Comparison of ENCODE assay signal across 9 cellular contexts in the genomic region with DNA sequence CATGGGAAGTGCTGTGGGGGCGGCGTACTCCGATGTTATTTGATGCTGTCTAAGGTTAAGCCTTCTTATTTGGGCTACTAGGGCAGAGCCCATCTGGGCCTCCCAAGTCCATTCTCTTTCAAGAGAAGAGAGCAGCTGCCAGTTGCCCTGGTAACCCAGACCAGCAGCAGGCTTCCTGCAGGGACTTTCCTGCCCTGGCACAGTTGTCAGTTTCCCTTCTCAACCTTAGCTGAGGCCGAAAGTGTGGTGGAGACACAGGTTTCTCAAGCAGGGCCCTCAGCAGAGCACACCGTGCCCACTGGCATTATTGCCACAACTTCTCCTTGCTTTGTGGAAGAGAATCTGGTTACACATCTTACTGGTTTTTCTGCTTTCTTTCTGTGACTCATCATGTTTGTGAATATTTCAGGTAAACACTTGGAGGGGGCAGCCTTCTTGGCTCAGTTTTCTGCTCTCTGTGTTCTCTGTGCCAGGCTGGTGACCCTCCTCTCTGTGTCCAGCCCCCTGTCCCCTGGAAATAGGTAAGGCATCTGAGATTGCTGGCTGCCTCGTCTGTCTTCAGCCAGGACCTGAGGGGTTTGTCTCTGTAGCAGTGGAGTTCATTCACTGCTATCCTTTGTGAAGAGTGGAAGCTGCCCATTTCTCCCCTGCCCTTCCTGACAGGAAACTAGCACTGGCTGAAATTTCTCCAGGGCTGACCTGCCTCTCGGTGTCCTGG.
A peak's percentile ranks its signal among the peaks of the same experiment; 100 is the strongest.
DNase-seq lines count a peak whose midpoint lies in the region; ATAC-seq and TF ChIP-seq lines count a peak whose summit lies in the region.
"Had no signal": no experiment of that assay in that cellular context is flagged by ENCODE, and none has a peak within 500 bp of the region (broad histone marks: within the 10 kb centered on the region; RNA-seq: fewer than 3 reads in every experiment).

No MANE protein-coding gene starts in this region.

- H3K4me1 Mint-ChIP-seq in activated CD4-positive, alpha-beta T cell treated with anti-CD3 and anti-CD28 coated beads for 36 hours = peaks cover 72% of the 10 kb centered on the region
- peaks cover 56% of the 10 kb centered on the region for H3K4me1 Mint-ChIP-seq in neural progenitor cell

- H3K27me3 Mint-ChIP-seq in activated CD4-positive, alpha-beta T cell treated with anti-CD3 and anti-CD28 coated beads for 36 hours = no peaks in the 10 kb centered on the region
- H3K27me3 Mint-ChIP-seq in neural progenitor cell (ENCODE audit: insufficient read depth, low read depth) = peaks cover 5% of the 10 kb centered on the region

- POLR2A ChIA-PET in activated CD4-positive, alpha-beta T cell treated with anti-CD3 and anti-CD28 coated beads for 36 hours (lab: Charles Lee) = no interaction called here
- POLR2A ChIA-PET in PC-3 (lab: Charles Lee; ENCODE audit: unreplicated experiment) = no interaction called here

- no peak for TF ChIP-seq CTCF in PC-3 (conservative IDR thresholded peaks at IDR 0.05; ENCODE audit: low read depth, low read length)
- TF ChIP-seq CTCF in body of pancreas (IDR thresholded peaks at IDR 0.05) = no peak
- TF ChIP-seq CTCF in neural progenitor cell (IDR thresholded peaks at IDR 0.05) = no peak
- no peak for TF ChIP-seq CTCF in ascending aorta (IDR thresholded peaks at IDR 0.05)

- TF ChIP-seq POLR2A in body of pancreas (IDR thresholded peaks at IDR 0.05) = no peak

- H3K27me3 ChIP-seq in PC-3 (ENCODE audit: low read length) (no peaks in the 10 kb centered on the region), body of pancreas (no peaks in the 10 kb centered on the region), neural progenitor cell (no peaks in the 10 kb centered on the region), MG63 (no peaks in the 10 kb centered on the region), ascending aorta (no peaks in the 10 kb centered on the region)

- H4K20me1 ChIP-seq in PC-3 (ENCODE audit: low read length) = no peaks in the 10 kb centered on the region
- H4K20me1 ChIP-seq in neural progenitor cell (ENCODE audit: low read depth) = no peaks in the 10 kb centered on the region

- peak; percentile 69 for DNase-seq in activated CD4-positive, alpha-beta T cell treated with anti-CD3 and anti-CD28 coated beads for 36 hours
- no peak for DNase-seq in activated CD4-positive, alpha-beta T cell treated with anti-CD3 and anti-CD28 coated beads for 1 hour
- DNase-seq in PC-3 (peak; percentile 95), body of pancreas (peak in 3 of 4 donors; percentile 26 to 62 (median 32)), neural progenitor cell (ENCODE audit: low spot score) (peak; percentile 59), MG63 (no peak), ascending aorta (ENCODE audit: low spot score in 2 of 2) (no peak)
- DNase-seq: DND-41 had no signal

- H3K4me1 ChIP-seq in PC-3 (ENCODE audit: insufficient read depth, low read length) (peaks cover 40% of the 10 kb centered on the region), body of pancreas (peaks cover 20% of the 10 kb centered on the region), neural progenitor cell (peaks cover 48% of the 10 kb centered on the region), ascending aorta (peaks cover 0 to 3% of the 10 kb centered on the region in 2 donors)

- H3K36me3 ChIP-seq in PC-3 (ENCODE audit: low read depth, low read length) (no peaks in the 10 kb centered on the region), body of pancreas (replicated peaks in 1 of 2; ENCODE audit: insufficient read depth in 1 of 2, low read depth in 2 of 2) (no peaks in the 10 kb centered on the region), neural progenitor cell (no peaks in the 10 kb centered on the region), MG63 (no peaks in the 10 kb centered on the region), ascending aorta (no peaks in the 10 kb centered on the region)

- peak overlapping the region; percentile 33; the same call in 1 of the 2 replicates for H3K4me3 ChIP-seq in PC-3 (ENCODE audit: low read length)
- H3K4me3 ChIP-seq in body of pancreas = no peak overlapping the region
- H3K4me3 ChIP-seq in neural progenitor cell = no peak overlapping the region
- H3K4me3 ChIP-seq in MG63 = no peak overlapping the region
- no peak overlapping the region for H3K4me3 ChIP-seq in ascending aorta

- no peaks in the 10 kb centered on the region for H3K9me3 Mint-ChIP-seq in activated CD4-positive, alpha-beta T cell treated with anti-CD3 and anti-CD28 coated beads for 36 hours (ENCODE audit: low read depth)
- H3K9me3 Mint-ChIP-seq in neural progenitor cell = no peaks in the 10 kb centered on the region

- peak overlapping the region; percentile 81 for H3K4me2 ChIP-seq in PC-3 (ENCODE audit: low read length)
- peak overlapping the region; percentile 52 for H3K4me2 ChIP-seq in neural progenitor cell

- H3K27ac ChIP-seq in PC-3 (ENCODE audit: low read length) = peak overlapping the region; percentile 81
- peak overlapping the region in 2 of 4 donors; percentile 1 to 52 for H3K27ac ChIP-seq in body of pancreas
- H3K27ac ChIP-seq in neural progenitor cell = no peak overlapping the region
- H3K27ac ChIP-seq in ascending aorta = peak overlapping the region in 1 of 2 donors; percentile 19

- H2AFZ ChIP-seq in PC-3 (ENCODE audit: low read length) (peak overlapping the region; percentile 65), neural progenitor cell (replicated peaks) (no peak overlapping the region)

- H3F3A ChIP-seq in PC-3 (ENCODE audit: low read length, unreplicated experiment) = no peaks in the 10 kb centered on the region
- H3F3A ChIP-seq in neural progenitor cell (ENCODE audit: low read depth) = peaks cover 14% of the 10 kb centered on the region

- WGBS in body of pancreas, 2 donors = 41 to 61% methylated on average over 4 to 7 of the region's 7 CpGs

- CTCF ChIA-PET in activated CD4-positive, alpha-beta T cell treated with anti-CD3 and anti-CD28 coated beads for 36 hours (lab: Charles Lee) = interaction anchor here (0.7 kb wide), 1 partner anchor 764 kb away, joined by 3 read pairs; no protein-coding TSS in a partner anchor
- CTCF ChIA-PET in PC-3 (lab: Charles Lee) = no interaction called here

- intact Hi-C loops in activated CD4-positive, alpha-beta T cell treated with anti-CD3 and anti-CD28 coated beads for 36 hours (cut with DNase I, micrococcal nuclease) = loop anchor here in 1 of 2 experiments (5.0 to 10.0 kb wide), 2 partner anchors 105 to 1728 kb away; no protein-coding TSS in a partner anchor
- intact Hi-C loops in PC-3 (cut with micrococcal nuclease) = no loop called here
- intact Hi-C loops in body of pancreas (cut with DNase I) = no loop called here
- intact Hi-C loops in ascending aorta (cut with DNase I) = no loop called here

- H3K9me3 ChIP-seq in PC-3 (ENCODE audit: low read length) = no peaks in the 10 kb centered on the region
- no peaks in the 10 kb centered on the region for H3K9me3 ChIP-seq in body of pancreas
- H3K9me3 ChIP-seq in neural progenitor cell (ENCODE audit: low read depth) = no peaks in the 10 kb centered on the region
- H3K9me3 ChIP-seq in MG63 = no peaks in the 10 kb centered on the region
- H3K9me3 ChIP-seq in ascending aorta = no peaks in the 10 kb centered on the region

- no peaks in the 10 kb centered on the region for H3K36me3 Mint-ChIP-seq in activated CD4-positive, alpha-beta T cell treated with anti-CD3 and anti-CD28 coated beads for 36 hours (ENCODE audit: low read depth)
- H3K36me3 Mint-ChIP-seq in neural progenitor cell = no peaks in the 10 kb centered on the region

- H3K79me2 ChIP-seq in PC-3 (ENCODE audit: low read length) (no peaks in the 10 kb centered on the region), neural progenitor cell (ENCODE audit: low read depth) (no peaks in the 10 kb centered on the region)

- H3K27ac Mint-ChIP-seq in activated CD4-positive, alpha-beta T cell treated with anti-CD3 and anti-CD28 coated beads for 36 hours = peak overlapping the region; percentile 79
- peak overlapping the region; percentile 83 for H3K27ac Mint-ChIP-seq in neural progenitor cell

- H3K4me3 Mint-ChIP-seq in activated CD4-positive, alpha-beta T cell treated with anti-CD3 and anti-CD28 coated beads for 36 hours = no peak overlapping the region
- H3K4me3 Mint-ChIP-seq in neural progenitor cell = no peak overlapping the region

- no TSS peak for BruUV-seq in PC-3 (replicated peaks; lab: Mats Ljungman, UMichigan)

- no peaks in the 10 kb centered on the region for H3K9me2 ChIP-seq in PC-3 (replicated peaks; ENCODE audit: low read length)

- ATAC-seq in activated CD4-positive, alpha-beta T cell treated with anti-CD3 and anti-CD28 coated beads for 36 hours = peak; percentile 20
- ATAC-seq in HG03280 (IDR thresholded peaks at IDR 0.05; ENCODE audit: unreplicated experiment) (peak; percentile 34), PC-3 (peak; percentile 79), body of pancreas (peak; percentile 30)

- H3K9ac ChIP-seq in PC-3 (ENCODE audit: low read length) = peak overlapping the region; percentile 23
- H3K9ac ChIP-seq in neural progenitor cell = no peak overlapping the region

Comparison
In these comparisons a context has a peak if more than half of its experiments do, and no peak if none do; other contexts are left out.
1. DNase-seq: peak in activated CD4-positive, alpha-beta T cell treated with anti-CD3 and anti-CD28 coated beads for 36 hours (single experiment), PC-3 (single experiment), body of pancreas (3 of 4) and neural progenitor cell (single experiment); none in activated CD4-positive, alpha-beta T cell treated with anti-CD3 and anti-CD28 coated beads for 1 hour (single experiment), MG63 (single experiment) and ascending aorta (0 of 2).
2. ATAC-seq: peak in every context shown above with its lines; median percentile 79 in PC-3; 34 in HG03280; 30 in body of pancreas; 20 in activated CD4-positive, alpha-beta T cell treated with anti-CD3 and anti-CD28 coated beads for 36 hours.